ENCODE assay signal across 1 cellular context in genomic region chr2:176234966-176235365, GRCh38.
TF ChIP-seq lines count a peak whose summit lies in the region.

No MANE protein-coding gene starts in this region.

TF ChIP-seq in endothelial cell of umbilical vein, 7 proteins besides CTCF, POLR2A, EP300 and RAD21 (continued from another document):
- TF ChIP-seq MAX (IDR thresholded peaks at IDR 0.05; ENCODE audit: insufficient read depth, insufficient read length), result no peak
